1 cellular context compared by ENCODE assay signal in genomic region chr22:20226760-20227350, GRCh38.
TF ChIP-seq lines count a peak whose summit lies in the region.

No MANE protein-coding gene starts in this region.

TF ChIP-seq in K562, 482 proteins besides CTCF, POLR2A, EP300 and RAD21 (continued from another document):
- TF ChIP-seq ERF (CRISPR knock-in tag; IDR thresholded peaks at IDR 0.05) (no peak), ELK1 (CRISPR knock-in tag; IDR thresholded peaks at IDR 0.05) (peak; percentile 31; the same call in 1 of the 2 replicates)
TF ChIP-seq in K562: peak in this region for 9.
